9 cellular contexts compared by ENCODE assay signal in the genomic region with DNA sequence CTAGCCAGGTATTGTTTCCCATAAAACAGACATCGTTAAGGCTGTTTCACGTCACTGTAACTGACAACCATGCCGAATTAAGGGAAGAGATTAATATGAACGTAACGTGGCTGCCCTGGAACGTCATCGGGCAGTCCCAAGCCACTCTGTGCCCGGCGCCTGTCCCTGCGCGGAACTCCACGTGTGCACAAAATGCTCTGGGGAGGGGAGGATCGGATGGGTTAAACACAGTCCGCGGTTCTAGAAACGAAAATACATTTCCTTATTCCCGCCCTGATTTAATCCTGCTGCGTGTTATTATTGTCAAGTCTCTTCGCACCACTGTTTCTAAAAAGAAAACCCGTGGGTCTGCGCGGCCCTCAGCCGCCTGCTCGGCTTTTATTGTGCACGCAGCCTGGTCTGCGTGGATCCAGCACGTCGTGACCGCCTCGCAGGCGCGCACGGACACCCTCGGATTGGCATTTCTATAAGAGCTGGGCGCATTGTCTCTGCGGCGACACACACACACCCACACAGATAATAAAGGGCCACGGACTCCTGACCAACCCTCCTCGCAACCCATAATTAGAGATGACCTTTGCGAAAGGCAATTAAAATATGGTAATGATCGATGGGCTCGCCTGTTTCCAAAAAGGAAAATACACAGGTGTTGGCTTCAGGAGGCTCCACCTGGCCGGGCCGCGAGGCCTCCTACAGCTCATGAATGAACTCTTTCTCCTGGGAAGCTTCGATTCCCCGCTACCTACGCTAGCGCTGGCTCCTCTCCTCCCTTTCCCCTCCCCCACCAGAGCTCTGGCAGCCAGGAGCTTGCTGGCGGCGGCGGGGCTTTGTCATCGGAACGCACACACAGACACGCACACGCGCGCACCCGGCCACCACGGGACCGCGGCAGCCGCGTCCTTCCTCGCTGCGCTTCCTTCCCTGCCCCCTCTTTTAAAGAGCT.
A peak's percentile ranks its signal among the peaks of the same experiment; 100 is the strongest.
DNase-seq lines count a peak whose midpoint lies in the region; ATAC-seq and TF ChIP-seq lines count a peak whose summit lies in the region.
"Had no signal": no experiment of that assay in that cellular context is flagged by ENCODE, and none has a peak within 500 bp of the region (broad histone marks: within the 10 kb centered on the region; RNA-seq: fewer than 3 reads in every experiment).

No MANE protein-coding gene starts in this region.

- DNase-seq in DMS53 treated with DMSO at 0.1 percent for 48 hours (lab: John Stamatoyannopoulos, UW; ENCODE audit: unreplicated experiment) (peak; percentile 29), NCI-H748 (lab: John Stamatoyannopoulos, UW; ENCODE audit: unreplicated experiment) (peak; percentile 84), endothelial cell (ENCODE audit: low spot score) (peak; percentile 12)
- no peak for DNase-seq in activated effector memory CD4-positive, alpha-beta T cell treated with Interleukin-2 at 50 U/mL for 16 hours

- peaks cover 6% of the 10 kb centered on the region for H3K4me1 Mint-ChIP-seq in endothelial cell (ENCODE audit: unreplicated experiment)

- H3K9me3 Mint-ChIP-seq in endothelial cell (ENCODE audit: unreplicated experiment) = no peaks in the 10 kb centered on the region

- peaks cover 5% of the 10 kb centered on the region for H3K27me3 Mint-ChIP-seq in endothelial cell (ENCODE audit: unreplicated experiment)

- H3K9me2 ChIP-seq in neural cell (ENCODE audit: insufficient read depth, low read length) = no peaks in the 10 kb centered on the region

- no peak for ATAC-seq in HG02840 (IDR thresholded peaks at IDR 0.05; ENCODE audit: low FRiP score, unreplicated experiment)
- no peak for ATAC-seq in HG02678 (IDR thresholded peaks at IDR 0.05; ENCODE audit: unreplicated experiment)
- no peak for ATAC-seq in GM18867 (IDR thresholded peaks at IDR 0.05; ENCODE audit: unreplicated experiment)

- no peak for TF ChIP-seq EP300 in neural cell (conservative IDR thresholded peaks at IDR 0.05; ENCODE audit: poor library complexity, severe bottlenecking)

- H3K9me3 ChIP-seq in neural cell (ENCODE audit: low read length) = no peaks in the 10 kb centered on the region

- no peaks in the 10 kb centered on the region for H3K36me3 ChIP-seq in neural cell (ENCODE audit: insufficient read depth, low read length)

- no peak for TF ChIP-seq RAD21 in neural cell (conservative IDR thresholded peaks at IDR 0.05)

- peak overlapping the region; percentile 44 for H3K9ac ChIP-seq in neural cell (ENCODE audit: low read length)

- H4K20me1 ChIP-seq in neural cell (ENCODE audit: insufficient read depth) = no peaks in the 10 kb centered on the region

- H3K4me3 ChIP-seq in neural cell (ENCODE audit: low read length) = peak overlapping the region; percentile 49

- H3K79me2 ChIP-seq in neural cell (replicated peaks; ENCODE audit: insufficient read depth, low read length) = no peaks in the 10 kb centered on the region

- peak overlapping the region; percentile 67 for H3K4me3 Mint-ChIP-seq in endothelial cell (ENCODE audit: unreplicated experiment)

- H3K27ac Mint-ChIP-seq in endothelial cell (ENCODE audit: unreplicated experiment) = no peak overlapping the region

- H3K27ac ChIP-seq in neural cell (ENCODE audit: low read length) = no peak overlapping the region
- H3K27ac ChIP-seq: HL-60 had no signal

- H3K4me2 ChIP-seq in neural cell (ENCODE audit: low read length) = no peak overlapping the region

- H3K36me3 Mint-ChIP-seq in endothelial cell (ENCODE audit: low read depth, unreplicated experiment) = no peaks in the 10 kb centered on the region

- peaks cover 26% of the 10 kb centered on the region for H3K27me3 ChIP-seq in neural cell (ENCODE audit: insufficient read depth, low read depth, low read length)

- no peaks in the 10 kb centered on the region for H3F3A ChIP-seq in neural cell (ENCODE audit: insufficient read depth, low read length, poor library complexity, severe bottlenecking)

- TF ChIP-seq CTCF in endothelial cell (IDR thresholded peaks at IDR 0.05; ENCODE audit: unreplicated experiment) (no peak), neural cell (IDR thresholded peaks at IDR 0.05; ENCODE audit: poor library complexity, severe bottlenecking) (no peak)

- H2AFZ ChIP-seq in neural cell (ENCODE audit: low read depth, low read length) = no peak overlapping the region

TF ChIP-seq in neural cell, 6 proteins besides CTCF, POLR2A, EP300 and RAD21:
- TF ChIP-seq MXI1 (conservative IDR thresholded peaks at IDR 0.05; ENCODE audit: poor library complexity, severe bottlenecking) = no peak
- TF ChIP-seq POLR2AphosphoS5 (IDR thresholded peaks at IDR 0.05) = peak; percentile 54
